Comparison of ENCODE assay signal across 2 cellular contexts in the genomic region with DNA sequence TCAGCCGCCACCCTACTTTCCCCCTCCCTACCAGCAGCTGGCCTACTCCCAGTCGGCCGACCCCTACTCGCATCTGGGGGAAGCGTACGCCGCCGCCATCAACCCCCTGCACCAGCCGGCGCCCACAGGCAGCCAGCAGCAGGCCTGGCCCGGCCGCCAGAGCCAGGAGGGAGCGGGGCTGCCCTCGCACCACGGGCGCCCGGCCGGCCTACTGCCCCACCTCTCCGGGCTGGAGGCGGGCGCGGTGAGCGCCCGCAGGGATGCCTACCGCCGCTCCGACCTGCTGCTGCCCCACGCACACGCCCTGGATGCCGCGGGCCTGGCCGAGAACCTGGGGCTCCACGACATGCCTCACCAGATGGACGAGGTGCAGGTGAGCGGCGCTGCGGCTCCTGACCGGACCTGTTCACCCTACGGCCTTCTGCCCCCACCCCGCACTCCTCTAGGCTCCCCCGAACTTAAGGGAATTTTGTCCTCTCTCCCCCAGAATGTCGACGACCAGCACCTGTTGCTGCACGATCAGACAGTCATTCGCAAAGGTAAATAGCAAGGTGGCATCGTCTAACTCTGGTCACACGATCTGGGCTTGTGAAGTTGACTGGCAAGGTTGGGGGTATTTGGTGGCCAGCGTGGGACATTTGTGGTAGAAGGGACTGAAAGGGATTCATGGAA.
TF ChIP-seq lines count a peak whose summit lies in the region.

No MANE protein-coding gene starts in this region.

TF ChIP-seq in SK-N-SH, 30 proteins besides CTCF, POLR2A, EP300 and RAD21 (continued from another document):
- TF ChIP-seq, protein P1, sequence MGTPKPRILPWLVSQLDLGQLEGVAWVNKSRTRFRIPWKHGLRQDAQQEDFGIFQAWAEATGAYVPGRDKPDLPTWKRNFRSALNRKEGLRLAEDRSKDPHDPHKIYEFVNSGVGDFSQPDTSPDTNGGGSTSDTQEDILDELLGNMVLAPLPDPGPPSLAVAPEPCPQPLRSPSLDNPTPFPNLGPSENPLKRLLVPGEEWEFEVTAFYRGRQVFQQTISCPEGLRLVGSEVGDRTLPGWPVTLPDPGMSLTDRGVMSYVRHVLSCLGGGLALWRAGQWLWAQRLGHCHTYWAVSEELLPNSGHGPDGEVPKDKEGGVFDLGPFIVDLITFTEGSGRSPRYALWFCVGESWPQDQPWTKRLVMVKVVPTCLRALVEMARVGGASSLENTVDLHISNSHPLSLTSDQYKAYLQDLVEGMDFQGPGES (IDR thresholded peaks at IDR 0.05; ENCODE audit: low read depth, low read length) = no peak
- no peak for TF ChIP-seq SIN3A (IDR thresholded peaks at IDR 0.05; ENCODE audit: borderline replicate concordance, low read depth, low read length)
- no peak for TF ChIP-seq SMC3 (IDR thresholded peaks at IDR 0.05; ENCODE audit: low read depth, low read length)
- TF ChIP-seq TCF12 (IDR thresholded peaks at IDR 0.05) = no peak
- TF ChIP-seq, protein P2, sequence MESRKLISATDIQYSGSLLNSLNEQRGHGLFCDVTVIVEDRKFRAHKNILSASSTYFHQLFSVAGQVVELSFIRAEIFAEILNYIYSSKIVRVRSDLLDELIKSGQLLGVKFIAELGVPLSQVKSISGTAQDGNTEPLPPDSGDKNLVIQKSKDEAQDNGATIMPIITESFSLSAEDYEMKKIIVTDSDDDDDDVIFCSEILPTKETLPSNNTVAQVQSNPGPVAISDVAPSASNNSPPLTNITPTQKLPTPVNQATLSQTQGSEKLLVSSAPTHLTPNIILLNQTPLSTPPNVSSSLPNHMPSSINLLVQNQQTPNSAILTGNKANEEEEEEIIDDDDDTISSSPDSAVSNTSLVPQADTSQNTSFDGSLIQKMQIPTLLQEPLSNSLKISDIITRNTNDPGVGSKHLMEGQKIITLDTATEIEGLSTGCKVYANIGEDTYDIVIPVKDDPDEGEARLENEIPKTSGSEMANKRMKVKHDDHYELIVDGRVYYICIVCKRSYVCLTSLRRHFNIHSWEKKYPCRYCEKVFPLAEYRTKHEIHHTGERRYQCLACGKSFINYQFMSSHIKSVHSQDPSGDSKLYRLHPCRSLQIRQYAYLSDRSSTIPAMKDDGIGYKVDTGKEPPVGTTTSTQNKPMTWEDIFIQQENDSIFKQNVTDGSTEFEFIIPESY (IDR thresholded peaks at IDR 0.05; ENCODE audit: borderline replicate concordance, low read depth) = no peak
- no peak for TF ChIP-seq FOSL2 (IDR thresholded peaks at IDR 0.05; ENCODE audit: borderline replicate concordance, low read depth)
- TF ChIP-seq FOXM1 (IDR thresholded peaks at IDR 0.05; ENCODE audit: low read depth) = no peak
- TF ChIP-seq, protein P3, sequence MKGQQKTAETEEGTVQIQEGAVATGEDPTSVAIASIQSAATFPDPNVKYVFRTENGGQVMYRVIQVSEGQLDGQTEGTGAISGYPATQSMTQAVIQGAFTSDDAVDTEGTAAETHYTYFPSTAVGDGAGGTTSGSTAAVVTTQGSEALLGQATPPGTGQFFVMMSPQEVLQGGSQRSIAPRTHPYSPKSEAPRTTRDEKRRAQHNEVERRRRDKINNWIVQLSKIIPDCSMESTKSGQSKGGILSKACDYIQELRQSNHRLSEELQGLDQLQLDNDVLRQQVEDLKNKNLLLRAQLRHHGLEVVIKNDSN (IDR thresholded peaks at IDR 0.05; ENCODE audit: borderline replicate concordance, low read depth) = no peak
- no peak for TF ChIP-seq YY1 (IDR thresholded peaks at IDR 0.05; ENCODE audit: low read depth)

TF ChIP-seq in SK-N-SH treated with all-trans-retinoic acid at 6 μM for 48 hours, 23 proteins besides CTCF, POLR2A, EP300 and RAD21 (continued from another document):
- TF ChIP-seq, protein P4, sequence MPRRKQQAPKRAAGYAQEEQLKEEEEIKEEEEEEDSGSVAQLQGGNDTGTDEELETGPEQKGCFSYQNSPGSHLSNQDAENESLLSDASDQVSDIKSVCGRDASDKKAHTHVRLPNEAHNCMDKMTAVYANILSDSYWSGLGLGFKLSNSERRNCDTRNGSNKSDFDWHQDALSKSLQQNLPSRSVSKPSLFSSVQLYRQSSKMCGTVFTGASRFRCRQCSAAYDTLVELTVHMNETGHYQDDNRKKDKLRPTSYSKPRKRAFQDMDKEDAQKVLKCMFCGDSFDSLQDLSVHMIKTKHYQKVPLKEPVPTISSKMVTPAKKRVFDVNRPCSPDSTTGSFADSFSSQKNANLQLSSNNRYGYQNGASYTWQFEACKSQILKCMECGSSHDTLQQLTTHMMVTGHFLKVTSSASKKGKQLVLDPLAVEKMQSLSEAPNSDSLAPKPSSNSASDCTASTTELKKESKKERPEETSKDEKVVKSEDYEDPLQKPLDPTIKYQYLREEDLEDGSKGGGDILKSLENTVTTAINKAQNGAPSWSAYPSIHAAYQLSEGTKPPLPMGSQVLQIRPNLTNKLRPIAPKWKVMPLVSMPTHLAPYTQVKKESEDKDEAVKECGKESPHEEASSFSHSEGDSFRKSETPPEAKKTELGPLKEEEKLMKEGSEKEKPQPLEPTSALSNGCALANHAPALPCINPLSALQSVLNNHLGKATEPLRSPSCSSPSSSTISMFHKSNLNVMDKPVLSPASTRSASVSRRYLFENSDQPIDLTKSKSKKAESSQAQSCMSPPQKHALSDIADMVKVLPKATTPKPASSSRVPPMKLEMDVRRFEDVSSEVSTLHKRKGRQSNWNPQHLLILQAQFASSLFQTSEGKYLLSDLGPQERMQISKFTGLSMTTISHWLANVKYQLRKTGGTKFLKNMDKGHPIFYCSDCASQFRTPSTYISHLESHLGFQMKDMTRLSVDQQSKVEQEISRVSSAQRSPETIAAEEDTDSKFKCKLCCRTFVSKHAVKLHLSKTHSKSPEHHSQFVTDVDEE (CRISPR knock-in tag; IDR thresholded peaks at IDR 0.05) = no peak
- TF ChIP-seq ZFP30 (CRISPR knock-in tag; IDR thresholded peaks at IDR 0.05) (no peak), SNAI2 (CRISPR knock-in tag; IDR thresholded peaks at IDR 0.05) (no peak), OSR1 (CRISPR knock-in tag; IDR thresholded peaks at IDR 0.05) (no peak), ZFP3 (CRISPR knock-in tag; IDR thresholded peaks at IDR 0.05) (no peak), PPARA (CRISPR knock-in tag; IDR thresholded peaks at IDR 0.05; ENCODE audit: borderline replicate concordance) (no peak), ZNF565 (CRISPR knock-in tag; conservative IDR thresholded peaks at IDR 0.05; ENCODE audit: low read depth) (no peak), TOX (CRISPR knock-in tag; IDR thresholded peaks at IDR 0.05; ENCODE audit: borderline replicate concordance) (no peak), ESRRG (CRISPR knock-in tag; IDR thresholded peaks at IDR 0.05) (no peak), BACH2 (CRISPR knock-in tag; IDR thresholded peaks at IDR 0.05; ENCODE audit: borderline replicate concordance) (no peak), CSDC2 (CRISPR knock-in tag; IDR thresholded peaks at IDR 0.05) (no peak), ZC3H10 (CRISPR knock-in tag; IDR thresholded peaks at IDR 0.05) (no peak)
- TF ChIP-seq, protein P5, sequence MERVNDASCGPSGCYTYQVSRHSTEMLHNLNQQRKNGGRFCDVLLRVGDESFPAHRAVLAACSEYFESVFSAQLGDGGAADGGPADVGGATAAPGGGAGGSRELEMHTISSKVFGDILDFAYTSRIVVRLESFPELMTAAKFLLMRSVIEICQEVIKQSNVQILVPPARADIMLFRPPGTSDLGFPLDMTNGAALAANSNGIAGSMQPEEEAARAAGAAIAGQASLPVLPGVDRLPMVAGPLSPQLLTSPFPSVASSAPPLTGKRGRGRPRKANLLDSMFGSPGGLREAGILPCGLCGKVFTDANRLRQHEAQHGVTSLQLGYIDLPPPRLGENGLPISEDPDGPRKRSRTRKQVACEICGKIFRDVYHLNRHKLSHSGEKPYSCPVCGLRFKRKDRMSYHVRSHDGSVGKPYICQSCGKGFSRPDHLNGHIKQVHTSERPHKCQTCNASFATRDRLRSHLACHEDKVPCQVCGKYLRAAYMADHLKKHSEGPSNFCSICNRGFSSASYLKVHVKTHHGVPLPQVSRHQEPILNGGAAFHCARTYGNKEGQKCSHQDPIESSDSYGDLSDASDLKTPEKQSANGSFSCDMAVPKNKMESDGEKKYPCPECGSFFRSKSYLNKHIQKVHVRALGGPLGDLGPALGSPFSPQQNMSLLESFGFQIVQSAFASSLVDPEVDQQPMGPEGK (CRISPR knock-in tag; IDR thresholded peaks at IDR 0.05; ENCODE audit: borderline replicate concordance) = no peak
- TF ChIP-seq, protein P6, sequence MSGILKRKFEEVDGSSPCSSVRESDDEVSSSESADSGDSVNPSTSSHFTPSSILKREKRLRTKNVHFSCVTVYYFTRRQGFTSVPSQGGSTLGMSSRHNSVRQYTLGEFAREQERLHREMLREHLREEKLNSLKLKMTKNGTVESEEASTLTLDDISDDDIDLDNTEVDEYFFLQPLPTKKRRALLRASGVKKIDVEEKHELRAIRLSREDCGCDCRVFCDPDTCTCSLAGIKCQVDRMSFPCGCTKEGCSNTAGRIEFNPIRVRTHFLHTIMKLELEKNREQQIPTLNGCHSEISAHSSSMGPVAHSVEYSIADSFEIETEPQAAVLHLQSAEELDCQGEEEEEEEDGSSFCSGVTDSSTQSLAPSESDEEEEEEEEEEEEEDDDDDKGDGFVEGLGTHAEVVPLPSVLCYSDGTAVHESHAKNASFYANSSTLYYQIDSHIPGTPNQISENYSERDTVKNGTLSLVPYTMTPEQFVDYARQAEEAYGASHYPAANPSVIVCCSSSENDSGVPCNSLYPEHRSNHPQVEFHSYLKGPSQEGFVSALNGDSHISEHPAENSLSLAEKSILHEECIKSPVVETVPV (CRISPR knock-in tag; IDR thresholded peaks at IDR 0.05) = no peak
